In the genomic region with DNA sequence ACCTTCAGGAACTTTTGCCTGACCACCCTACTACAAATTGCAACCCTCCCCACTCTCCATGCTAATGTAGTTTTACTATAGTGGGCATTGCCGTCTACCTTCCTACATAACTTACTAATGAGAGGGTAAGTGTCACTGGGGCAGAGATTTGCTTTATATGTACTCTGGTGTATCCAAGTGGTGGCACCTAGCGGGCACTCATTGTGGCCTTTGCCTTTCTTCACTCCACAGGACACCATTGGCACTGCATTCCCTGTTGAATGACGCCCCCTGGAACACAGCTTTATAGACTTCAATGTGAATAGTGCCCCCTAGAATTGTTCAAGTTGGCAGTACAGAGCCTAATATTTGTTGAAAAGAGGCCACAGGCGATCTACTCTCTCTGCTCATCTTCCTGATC, we compare ENCODE assay signal across 11 cellular contexts.
"Had no signal": no experiment of that assay in that cellular context is flagged by ENCODE, and none has a peak within 500 bp of the region (broad histone marks: within the 10 kb centered on the region; RNA-seq: fewer than 3 reads in every experiment).

No MANE protein-coding gene starts in this region.

- H3K4me1 Mint-ChIP-seq: activated naive CD8-positive, alpha-beta T cell treated with anti-CD3 and anti-CD28 coated beads, Interleukin-2, amount 50 U/mL, for 24 hours; T-cell had no signal

- H3K36me3 Mint-ChIP-seq: T-cell had no signal

- FAIRE-seq: urothelium cell line had no signal

- H3K27ac Mint-ChIP-seq: activated CD8-positive, alpha-beta T cell treated with anti-CD3 and anti-CD28 coated beads, Interleukin-2, amount 10 ng/mL, durations not matched to agents 7 days and 5 days; activated naive CD8-positive, alpha-beta T cell treated with anti-CD3 and anti-CD28 coated beads, Interleukin-2, amount 50 U/mL, for 24 hours; activated T-helper 1 cell treated with anti-CD3 and anti-CD28 coated beads, Interleukin-12 subunit alpha, Interleukin-12 subunit beta, Interleukin-2, Interleukin-4 antibody, amounts not matched to agents 30 ng/mL and 10 ng/mL and 1 ng/mL, durations not matched to agents 14 hours and 24 hours and 36 hours; T-cell had no signal

- H3K27me3 ChIP-seq: ascending aorta had no signal

- H3K4me3 Mint-ChIP-seq: activated CD8-positive, alpha-beta T cell treated with anti-CD3 and anti-CD28 coated beads, Interleukin-2, amount 10 ng/mL, durations not matched to agents 7 days and 5 days; activated naive CD8-positive, alpha-beta T cell treated with anti-CD3 and anti-CD28 coated beads, Interleukin-2, amount 50 U/mL, for 24 hours; activated T-helper 1 cell treated with anti-CD3 and anti-CD28 coated beads, Interleukin-12 subunit alpha, Interleukin-12 subunit beta, Interleukin-2, Interleukin-4 antibody, amounts not matched to agents 30 ng/mL and 10 ng/mL and 1 ng/mL, durations not matched to agents 14 hours and 24 hours and 36 hours; nephron progenitor cell; T-cell had no signal

- H3K36me3 ChIP-seq: ascending aorta, WERI-Rb-1 had no signal

- H3K27me3 Mint-ChIP-seq: activated naive CD8-positive, alpha-beta T cell treated with anti-CD3 and anti-CD28 coated beads, Interleukin-2, amount 50 U/mL, for 24 hours; T-cell had no signal

- H3K4me3 ChIP-seq: ascending aorta had no signal

- ATAC-seq: activated CD8-positive, alpha-beta T cell treated with anti-CD3 and anti-CD28 coated beads, Interleukin-2, amount 10 ng/mL, durations not matched to agents 7 days and 5 days; activated naive CD8-positive, alpha-beta T cell treated with anti-CD3 and anti-CD28 coated beads, Interleukin-2, amount 50 U/mL, for 24 hours; T-cell had no signal

- DNase-seq: activated CD4-positive, alpha-beta T cell treated with anti-CD3 and anti-CD28 coated beads for 48 hours; activated CD8-positive, alpha-beta memory T cell treated with anti-CD3 and anti-CD28 coated beads, Interleukin-2, amount 50 U/mL, for 48 hours; activated CD8-positive, alpha-beta T cell treated with anti-CD3 and anti-CD28 coated beads, Interleukin-2, amount 10 ng/mL, durations not matched to agents 7 days and 5 days; activated naive CD4-positive, alpha-beta T cell treated with Interleukin-2 at 50 U/mL for 16 hours; activated naive CD8-positive, alpha-beta T cell treated with anti-CD3 and anti-CD28 coated beads, Interleukin-2, amount 50 U/mL, for 24 hours; nephron progenitor cell; T-cell; WERI-Rb-1 had no signal

- H3K9me3 ChIP-seq: ascending aorta had no signal

- H3K27ac ChIP-seq: ascending aorta, WERI-Rb-1 had no signal

- H3K9me3 Mint-ChIP-seq: activated naive CD8-positive, alpha-beta T cell treated with anti-CD3 and anti-CD28 coated beads, Interleukin-2, amount 50 U/mL, for 24 hours; activated T-helper 1 cell treated with anti-CD3 and anti-CD28 coated beads, Interleukin-12 subunit alpha, Interleukin-12 subunit beta, Interleukin-2, Interleukin-4 antibody, amounts not matched to agents 30 ng/mL and 10 ng/mL and 1 ng/mL, durations not matched to agents 14 hours and 24 hours and 36 hours; T-cell had no signal
